ENCODE assay signal across 23 cellular contexts in the genomic region with DNA sequence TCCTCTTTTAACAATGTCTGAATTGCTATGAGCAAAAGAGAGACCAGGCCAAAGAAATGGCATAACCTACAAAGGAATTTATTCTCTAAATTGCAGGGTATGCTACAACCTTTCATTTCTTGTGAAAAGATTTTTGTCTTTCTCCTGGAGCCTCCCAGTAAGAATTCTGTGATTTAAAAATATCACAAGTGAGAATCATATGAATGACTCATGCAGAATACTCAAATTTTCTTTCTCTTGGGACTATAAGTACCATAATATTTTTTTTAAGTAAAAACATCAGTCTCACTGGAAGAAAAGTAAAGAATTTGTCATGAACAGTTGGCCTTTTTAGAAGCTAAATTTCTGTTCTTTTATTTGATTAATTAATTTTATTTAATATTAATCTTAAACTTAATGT. TPM values are rescaled to one million over a fixed set of nuclear protein-coding genes. Genes with fewer than 3 reads are reported as not detected.
"Had no signal": no experiment of that assay in that cellular context is flagged by ENCODE, and none has a peak within 500 bp of the region (broad histone marks: within the 10 kb centered on the region; RNA-seq: fewer than 3 reads in every experiment).

No MANE protein-coding gene starts in this region.

- DNase-seq: effector memory CD8-positive, alpha-beta T cell; esophagus squamous epithelium; foreskin melanocyte; head of caudate nucleus; hypothalamus; islet precursor cell; mammary epithelial cell; nucleus accumbens; ovary; right cardiac atrium; stimulated activated CD4-positive, alpha-beta T cell treated with anti-CD3 and anti-CD28 coated beads, Interleukin-4, amount 100 ng/mL, for 1 hour; stimulated activated CD8-positive, alpha-beta memory T cell treated with anti-CD3 and anti-CD28 coated beads, Interleukin-4, amount 100 ng/mL, for 48 hours; stimulated activated naive CD8-positive, alpha-beta T cell treated with anti-CD3 and anti-CD28 coated beads, Interleukin-15, Interleukin-2, amounts not matched to agents 100 U/mL and 50 U/mL, for 24 hours; transverse colon had no signal

- H2AFZ ChIP-seq: neural progenitor cell had no signal

- H3K4me2 ChIP-seq: neural progenitor cell had no signal

- H3K27me3 ChIP-seq: ovary, transverse colon had no signal

- H3K4me1 ChIP-seq: esophagus squamous epithelium, neural progenitor cell, transverse colon had no signal

- H3K9me3 ChIP-seq: esophagus squamous epithelium, ovary, thoracic aorta, transverse colon had no signal

- H3K36me3 ChIP-seq: esophagus squamous epithelium, neural progenitor cell, ovary, thoracic aorta, transverse colon had no signal

- H3K9ac ChIP-seq: neural progenitor cell had no signal

- H3K4me3 ChIP-seq: esophagus squamous epithelium, neural progenitor cell, ovary, thoracic aorta, transverse colon had no signal

- H3K27ac ChIP-seq: esophagus squamous epithelium, neural progenitor cell, ovary, thoracic aorta, transverse colon had no signal

- ATAC-seq: effector memory CD8-positive, alpha-beta T cell; left lobe of liver; natural killer cell treated with Interleukin-12 subunit alpha and Interleukin-12 subunit beta and Interleukin-15 and Interleukin-18, amount 100 ng/mL, for 72 hours; right cardiac atrium; stimulated activated effector memory CD8-positive, alpha-beta T cell treated with anti-CD3 and anti-CD28 coated beads, Interleukin-12 subunit alpha, Interleukin-12 subunit beta, amount 100 ng/mL, for 72 hours; stimulated activated naive CD8-positive, alpha-beta T cell treated with anti-CD3 and anti-CD28 coated beads, Interleukin-15, Interleukin-2, amounts not matched to agents 100 U/mL and 50 U/mL, for 24 hours had no signal

RNA-seq across cellular contexts. Expression of a gene that starts 26.3 kb away (rescaled TPM):
- total RNA-seq: epithelial cell of proximal tubule; esophagus squamous epithelium; left lobe of liver; lower leg skin; mammary epithelial cell; natural killer cell treated with Interleukin-12 subunit alpha and Interleukin-12 subunit beta and Interleukin-15 and Interleukin-18, amount 100 ng/mL, for 72 hours; ovary; posterior vena cava; thoracic aorta; transverse colon; ureter had no signal
- polyA plus RNA-seq: mammary epithelial cell, ovary had no signal
